In the genomic region with DNA sequence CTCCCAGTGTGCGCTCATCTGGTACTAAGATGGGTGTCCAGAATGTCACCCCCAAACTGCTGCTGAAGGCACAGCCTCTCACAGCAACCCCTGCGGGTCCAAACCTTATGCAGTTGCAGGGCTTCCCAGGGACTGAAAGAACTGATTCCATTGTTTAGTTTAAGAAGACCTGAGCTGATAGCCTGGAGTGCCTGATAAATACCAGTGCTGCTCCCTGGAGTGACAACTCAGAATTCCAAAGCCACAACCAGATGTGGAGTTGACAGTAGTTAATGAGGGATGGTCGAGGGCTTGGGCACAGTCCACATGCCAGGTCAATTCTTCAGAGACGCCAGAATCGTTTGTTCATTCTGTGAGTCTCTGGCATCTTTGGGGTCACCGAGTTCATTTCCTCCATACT, we compare ENCODE assay signal across 19 cellular contexts.
"Had no signal": no experiment of that assay in that cellular context is flagged by ENCODE, and none has a peak within 500 bp of the region (broad histone marks: within the 10 kb centered on the region; RNA-seq: fewer than 3 reads in every experiment).

No MANE protein-coding gene starts in this region.

- H3K27me3 Mint-ChIP-seq: dendritic cell treated with granulocyte-macrophage colony-stimulating factor and Interleukin-4, amounts not matched to agents 40 ng/mL and 50 ng/mL, for 4 days had no signal

- H3K27ac ChIP-seq: ascending aorta, esophagus muscularis mucosa, heart right ventricle, tibial nerve, WERI-Rb-1 had no signal

- DNase-seq: activated CD4-positive, alpha-beta T cell treated with anti-CD3 and anti-CD28 coated beads, Interleukin-2, amount 50 U/mL, for 4 hours; activated effector memory CD4-positive, alpha-beta T cell treated with anti-CD3 and anti-CD28 coated beads, Interleukin-2, amount 50 U/mL, for 16 hours; activated T-cell treated with anti-CD3 and anti-CD28 coated beads, Interleukin-2, amount 50 U/mL, for 72 hours; cerebellar nuclear complex; effector CD8-positive, alpha-beta T cell; heart right ventricle; kidney; stimulated activated CD4-positive, alpha-beta T cell treated with anti-CD3 and anti-CD28 coated beads, Interleukin-12 subunit alpha, Interleukin-12 subunit beta, amount 100 ng/mL, for 4 hours; stimulated activated CD4-positive, alpha-beta T cell treated with anti-CD3 and anti-CD28 coated beads, Interleukin-1b, Interleukin-23, amount 100 ng/mL, for 48 hours; stimulated activated naive CD8-positive, alpha-beta T cell treated with anti-CD3 and anti-CD28 coated beads, Interleukin-15, Interleukin-2, amounts not matched to agents 100 U/mL and 50 U/mL, for 24 hours; substantia nigra; WERI-Rb-1 had no signal

- ATAC-seq: activated T-cell treated with anti-CD3 and anti-CD28 coated beads, Interleukin-2, amount 50 U/mL, for 72 hours; heart right ventricle; left lobe of liver; stimulated activated naive CD8-positive, alpha-beta T cell treated with anti-CD3 and anti-CD28 coated beads, Interleukin-15, Interleukin-2, amounts not matched to agents 100 U/mL and 50 U/mL, for 24 hours had no signal

- H3K9me3 Mint-ChIP-seq: activated naive CD4-positive, alpha-beta T cell treated with anti-CD3 and anti-CD28 coated beads, Interleukin-2, amount 50 U/mL, for 24 hours; activated T-cell treated with anti-CD3 and anti-CD28 coated beads, Interleukin-2, amount 50 U/mL, for 72 hours; dendritic cell treated with granulocyte-macrophage colony-stimulating factor and Interleukin-4, amounts not matched to agents 40 ng/mL and 50 ng/mL, for 4 days had no signal

- H3K36me3 ChIP-seq: ascending aorta, esophagus muscularis mucosa, heart right ventricle, tibial nerve, WERI-Rb-1 had no signal

- H3K4me3 Mint-ChIP-seq: activated naive CD4-positive, alpha-beta T cell treated with anti-CD3 and anti-CD28 coated beads, Interleukin-2, amount 50 U/mL, for 24 hours; activated T-cell treated with anti-CD3 and anti-CD28 coated beads, Interleukin-2, amount 50 U/mL, for 72 hours; dendritic cell treated with granulocyte-macrophage colony-stimulating factor and Interleukin-4, amounts not matched to agents 40 ng/mL and 50 ng/mL, for 4 days had no signal

- H3K36me3 Mint-ChIP-seq: activated naive CD4-positive, alpha-beta T cell treated with anti-CD3 and anti-CD28 coated beads, Interleukin-2, amount 50 U/mL, for 24 hours had no signal

- H3K4me3 ChIP-seq: ascending aorta, esophagus muscularis mucosa, heart right ventricle, lung, tibial nerve had no signal

- H3K4me1 ChIP-seq: esophagus muscularis mucosa, tibial nerve had no signal

- H3K9me3 ChIP-seq: ascending aorta, esophagus muscularis mucosa, heart right ventricle, tibial nerve had no signal

- H3K4me1 Mint-ChIP-seq: activated naive CD4-positive, alpha-beta T cell treated with anti-CD3 and anti-CD28 coated beads, Interleukin-2, amount 50 U/mL, for 24 hours had no signal

- H3K27ac Mint-ChIP-seq: activated naive CD4-positive, alpha-beta T cell treated with anti-CD3 and anti-CD28 coated beads, Interleukin-2, amount 50 U/mL, for 24 hours; activated T-cell treated with anti-CD3 and anti-CD28 coated beads, Interleukin-2, amount 50 U/mL, for 72 hours; dendritic cell treated with granulocyte-macrophage colony-stimulating factor and Interleukin-4, amounts not matched to agents 40 ng/mL and 50 ng/mL, for 4 days had no signal

- H3K27me3 ChIP-seq: ascending aorta, esophagus muscularis mucosa, heart right ventricle, tibial nerve had no signal
